ENCODE assay signal across 20 cellular contexts in the genomic region with DNA sequence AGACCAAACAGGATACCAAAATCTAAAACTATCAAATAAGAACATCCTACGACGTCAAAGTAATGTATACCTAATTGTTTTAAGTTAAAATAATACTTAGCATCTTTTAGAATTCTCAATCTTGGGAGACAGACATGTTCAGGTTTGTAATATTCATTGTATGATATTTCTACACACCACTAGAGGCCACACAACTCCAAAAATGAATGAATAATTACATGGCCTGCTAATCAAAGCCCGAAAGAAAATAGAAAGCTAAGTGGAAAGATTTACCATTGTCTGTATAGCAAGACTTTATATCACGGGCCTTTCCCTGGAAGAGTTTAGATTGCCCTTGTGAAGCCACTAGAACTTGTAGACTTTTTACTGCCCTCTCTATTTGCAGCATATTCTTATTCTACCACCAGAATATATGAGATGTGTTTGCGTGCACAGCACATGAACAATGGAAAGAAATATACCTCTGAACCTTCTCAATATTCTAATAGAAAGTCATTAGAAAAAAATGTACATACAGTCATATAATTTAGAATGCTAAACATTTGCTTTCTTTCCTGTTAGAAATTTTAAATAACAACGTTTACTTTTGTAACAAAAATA.
A peak's percentile ranks its signal among the peaks of the same experiment; 100 is the strongest.
DNase-seq lines count a peak whose midpoint lies in the region; ATAC-seq, FAIRE-seq and TF ChIP-seq lines count a peak whose summit lies in the region.
"Had no signal": no experiment of that assay in that cellular context is flagged by ENCODE, and none has a peak within 500 bp of the region (broad histone marks: within the 10 kb centered on the region; RNA-seq: fewer than 3 reads in every experiment).

No MANE protein-coding gene starts in this region.

- H3K4me3 ChIP-seq in A673 (ENCODE audit: low read depth, low read length, poor library complexity, severe bottlenecking): no peak overlapping the region
- H3K4me3 ChIP-seq in aorta (ENCODE audit: low read length in 2 of 2): no peak overlapping the region
- H3K4me3 ChIP-seq: left ventricle myocardium inferior had no signal

- TF ChIP-seq EP300 in Ishikawa (IDR thresholded peaks at IDR 0.05; ENCODE audit: borderline replicate concordance): no peak

- 50 to 51% methylated on average over 6 of the region's 6 CpGs for WGBS in aorta, 2 donors

- ATAC-seq in aorta (ENCODE audit: low FRiP score): no peak
- ATAC-seq: activated CD8-positive, alpha-beta memory T cell treated with anti-CD3 and anti-CD28 coated beads, Interleukin-2, amount 10 ng/mL, durations not matched to agents 7 days and 5 days; natural killer cell; sciatic nerve; stimulated activated naive B cell treated with anti-CD40 and anti-IgM and Interleukin-4, amounts not matched to agents 10 μg/mL and 1 μg/mL and 100 μg/mL, for 72 hours had no signal

- CTCF ChIA-PET in A673 (lab: Charles Lee): interaction anchor here (1.1 kb wide), 1 partner anchor 134 kb away, joined by 3 read pairs; no protein-coding TSS in a partner anchor

- BruUV-seq in A673 (replicated peaks; lab: Mats Ljungman, UMichigan): no TSS peak

- POLR2A ChIA-PET in A673 (lab: Charles Lee; ENCODE audit: low non-redundant PET): no interaction called here

- H3K4me1 ChIP-seq in A673 (ENCODE audit: insufficient read depth, low read length, poor library complexity, severe bottlenecking) (no peaks in the 10 kb centered on the region), aorta (ENCODE audit: control insufficient read depth in 1 of 2, insufficient read depth in 2 of 2, low read length in 2 of 2) (no peaks in the 10 kb centered on the region)
- H3K4me1 ChIP-seq: left ventricle myocardium inferior had no signal

- peak; percentile 31 for FAIRE-seq in frontal cortex (lab: Jason Lieb, UNC)

- H3K27me3 ChIP-seq in A673 (replicated peaks; ENCODE audit: insufficient read depth, low read depth, low read length, poor library complexity) (no peaks in the 10 kb centered on the region), aorta (ENCODE audit: control insufficient read depth in 1 of 2, insufficient read depth in 2 of 2, low read length in 1 of 2) (no peaks in the 10 kb centered on the region)

- no peak overlapping the region for H3K27ac ChIP-seq in A673 (ENCODE audit: low read depth, low read length, poor library complexity, severe bottlenecking)
- H3K27ac ChIP-seq in aorta (ENCODE audit: low read depth in 1 of 2, low read length in 2 of 2): no peak overlapping the region
- H3K27ac ChIP-seq: epithelial cell of prostate, KMS-11, left ventricle myocardium inferior, WERI-Rb-1 had no signal

- peak; percentile 52 for TF ChIP-seq CTCF in A673 (conservative IDR thresholded peaks at IDR 0.05; ENCODE audit: low read depth, low read length)

- 0 out of 2 replicates have a peak, but pooled peaks have one; percentile 11 for TF ChIP-seq RAD21 in Ishikawa (IDR thresholded peaks at IDR 0.05; ENCODE audit: low read depth)

- in situ Hi-C loops in SK-MEL-5 (cut with HindIII; ENCODE audit: low pct_unique_long_range_greater_than_20kb, low sequenced_read_pairs): no loop called here

- intact Hi-C loops in A673 (cut with micrococcal nuclease; ENCODE audit: unreplicated experiment): loop anchor here (10.0 kb wide), 1 partner anchor 232 kb away; no protein-coding TSS in a partner anchor
- intact Hi-C loops in aorta (cut with DNase I): no loop called here

- no peaks in the 10 kb centered on the region for H3K9me3 ChIP-seq in A673 (ENCODE audit: low read depth, low read length, poor library complexity, severe bottlenecking)
- no peaks in the 10 kb centered on the region for H3K9me3 ChIP-seq in aorta (ENCODE audit: control insufficient read depth, low read length)
- H3K9me3 ChIP-seq: left ventricle myocardium inferior had no signal

- H3K36me3 ChIP-seq in A673 (ENCODE audit: insufficient read depth, low read length, poor library complexity, severe bottlenecking) (no peaks in the 10 kb centered on the region), aorta (ENCODE audit: control insufficient read depth in 1 of 2, insufficient read depth in 2 of 2, low read length in 1 of 2) (no peaks in the 10 kb centered on the region)
- H3K36me3 ChIP-seq: left ventricle myocardium inferior, WERI-Rb-1 had no signal

- DNase-seq in A673 (ENCODE audit: low spot score) (peak; percentile 38), SK-MEL-5 (ENCODE audit: low read depth, low spot score) (peak; percentile 24), frontal cortex (ENCODE audit: low spot score in 2 of 2) (no peak), NCI-H187 treated with DMSO at 0.1 percent for 48 hours (lab: John Stamatoyannopoulos, UW) (no peak), aorta (no peak)
- no peak for DNase-seq in effector CD8-positive, alpha-beta T cell (lab: John Stamatoyannopoulos, UW)
- no peak for DNase-seq in activated naive CD4-positive, alpha-beta T cell (lab: John Stamatoyannopoulos, UW)
- DNase-seq: activated CD8-positive, alpha-beta memory T cell treated with anti-CD3 and anti-CD28 coated beads, Interleukin-2, amount 10 ng/mL, durations not matched to agents 7 days and 5 days; activated naive CD4-positive, alpha-beta T cell treated with Interleukin-2 at 50 U/mL for 16 hours; left ventricle myocardium inferior; natural killer cell; NCI-H2227 treated with DMSO at 0.1 percent for 48 hours; Right ventricle myocardium superior; stimulated activated CD4-positive, alpha-beta T cell treated with anti-CD3 and anti-CD28 coated beads, Interleukin-4, amount 100 ng/mL, for 4 hours; stimulated activated naive B cell treated with anti-CD40 and anti-IgM and Interleukin-4, amounts not matched to agents 10 μg/mL and 1 μg/mL and 100 μg/mL, for 72 hours; WERI-Rb-1 had no signal

TF ChIP-seq in Ishikawa, 13 proteins besides CTCF, POLR2A, EP300 and RAD21:
- TF ChIP-seq TEAD4 (IDR thresholded peaks at IDR 0.05) (no peak), USF1 (IDR thresholded peaks at IDR 0.05) (no peak)
TF ChIP-seq in Ishikawa: peak in this region for 0.

Comparison
In these comparisons a context has a peak if more than half of its experiments do, and no peak if none do; other contexts are left out.
1. DNase-seq: peak in A673 (single experiment) and SK-MEL-5 (single experiment); none in frontal cortex (0 of 2), effector CD8-positive, alpha-beta T cell (single experiment), NCI-H187 treated with DMSO at 0.1 percent for 48 hours (single experiment), aorta (0 of 2) and activated naive CD4-positive, alpha-beta T cell (0 of 4).